ENCODE assay signal across 8 cellular contexts in genomic region chr9:125889122-125889523, GRCh38.
DNase-seq lines count a peak whose midpoint lies in the region; ATAC-seq, FAIRE-seq and TF ChIP-seq lines count a peak whose summit lies in the region.

No MANE protein-coding gene starts in this region.

- no peak for TF ChIP-seq RAD21 in SK-N-SH (IDR thresholded peaks at IDR 0.05; ENCODE audit: low read length)

- DNase-seq in AG10803 (ENCODE audit: low read depth) (peak; percentile 13), GM19239 (ENCODE audit: insufficient read length, low spot score) (peak; percentile 4), SK-N-SH (peak; percentile 50), endodermal cell (peak; percentile 65), upper lobe of right lung (peak; percentile 61), Karpas-422 (no peak)

- H3K27me3 Mint-ChIP-seq in endodermal cell (ENCODE audit: insufficient read depth): no peaks in the 10 kb centered on the region

- TF ChIP-seq EP300 in SK-N-SH (IDR thresholded peaks at IDR 0.05; ENCODE audit: borderline replicate concordance in 1 of 2, low read depth in 1 of 2, low read length in 1 of 2): no peak

- H3K79me2 ChIP-seq in SK-N-SH (ENCODE audit: insufficient read depth): peaks cover 98% of the 10 kb centered on the region
- H3K79me2 ChIP-seq in Karpas-422 (ENCODE audit: low read length): no peaks in the 10 kb centered on the region

- no peaks in the 10 kb centered on the region for H3K9me3 Mint-ChIP-seq in endodermal cell

- H2AFZ ChIP-seq in SK-N-SH (ENCODE audit: low read depth) (peak overlapping the region; percentile 21; the same call in 1 of the 2 replicates), Karpas-422 (ENCODE audit: low read length) (no peak overlapping the region)

- H4K20me1 ChIP-seq in SK-N-SH (ENCODE audit: insufficient read depth) (peaks cover 5% of the 10 kb centered on the region; the same call in 1 of the 2 replicates), Karpas-422 (ENCODE audit: insufficient read depth, low read depth, low read length) (peaks cover 13% of the 10 kb centered on the region; the same call in 1 of the 2 replicates)

- H3K9me3 ChIP-seq in SK-N-SH (no peaks in the 10 kb centered on the region), endodermal cell (ENCODE audit: control insufficient read depth, low read length) (no peaks in the 10 kb centered on the region), mucosa of stomach (ENCODE audit: control insufficient read depth, low read length) (no peaks in the 10 kb centered on the region), upper lobe of right lung (no peaks in the 10 kb centered on the region), Karpas-422 (ENCODE audit: low read length) (no peaks in the 10 kb centered on the region)

- H3K4me2 ChIP-seq in SK-N-SH: peak overlapping the region; percentile 79
- H3K4me2 ChIP-seq in Karpas-422 (ENCODE audit: low read depth, low read length, poor library complexity, severe bottlenecking): no peak overlapping the region

- H3K9me2 ChIP-seq in SK-N-SH: no peaks in the 10 kb centered on the region
- no peaks in the 10 kb centered on the region for H3K9me2 ChIP-seq in Karpas-422 (replicated peaks; ENCODE audit: insufficient read depth, low read length)

- POLR2A ChIA-PET in SK-N-SH (lab: Yijun Ruan, JAX): no interaction called here

- H3K4me1 ChIP-seq in SK-N-SH (ENCODE audit: control insufficient read depth in 1 of 2, insufficient read depth in 2 of 2, low read depth in 1 of 2, low read length in 1 of 2): peaks cover 23 to 76% of the 10 kb centered on the region in 2 experiments
- peaks cover 13% of the 10 kb centered on the region for H3K4me1 ChIP-seq in endodermal cell (ENCODE audit: control insufficient read depth, insufficient read depth, low read length)
- H3K4me1 ChIP-seq in mucosa of stomach (ENCODE audit: control insufficient read depth, insufficient read depth, low read length): peaks cover 6% of the 10 kb centered on the region
- peaks cover 4% of the 10 kb centered on the region for H3K4me1 ChIP-seq in upper lobe of right lung
- H3K4me1 ChIP-seq in Karpas-422 (ENCODE audit: low read length): no peaks in the 10 kb centered on the region

- TF ChIP-seq CTCF in AG10803 (conservative IDR thresholded peaks at IDR 0.05; ENCODE audit: low read length) (no peak), SK-N-SH (IDR thresholded peaks at IDR 0.05) (no peak), endodermal cell (conservative IDR thresholded peaks at IDR 0.05) (no peak), upper lobe of right lung (IDR thresholded peaks at IDR 0.05) (no peak)

- peak overlapping the region; percentile 88 to 89 for H3K27ac ChIP-seq in SK-N-SH (ENCODE audit: low read depth in 2 of 2, low read length in 1 of 2)
- H3K27ac ChIP-seq in endodermal cell (ENCODE audit: low read depth, low read length): peak overlapping the region; percentile 84
- no peak overlapping the region for H3K27ac ChIP-seq in upper lobe of right lung
- H3K27ac ChIP-seq in Karpas-422 (ENCODE audit: low read length): no peak overlapping the region

- H3K36me3 ChIP-seq in SK-N-SH (replicated peaks in 1 of 2; ENCODE audit: control insufficient read depth in 1 of 2, insufficient read depth in 2 of 2, low read length in 1 of 2): no peaks in the 10 kb centered on the region
- H3K36me3 ChIP-seq in endodermal cell (ENCODE audit: control insufficient read depth, insufficient read depth, low read length): no peaks in the 10 kb centered on the region
- no peaks in the 10 kb centered on the region for H3K36me3 ChIP-seq in mucosa of stomach (ENCODE audit: control insufficient read depth, insufficient read depth, low read length)
- H3K36me3 ChIP-seq in upper lobe of right lung: no peaks in the 10 kb centered on the region
- H3K36me3 ChIP-seq in Karpas-422 (ENCODE audit: insufficient read depth, low read length): no peaks in the 10 kb centered on the region

- intact Hi-C loops in upper lobe of right lung (cut with DNase I): no loop called here

- H3K4me3 Mint-ChIP-seq in endodermal cell: peak overlapping the region; percentile 66

- peak; percentile 69 for ATAC-seq in upper lobe of right lung
- no peak for ATAC-seq in GM18520 (IDR thresholded peaks at IDR 0.05; ENCODE audit: unreplicated experiment)

- H3K27ac Mint-ChIP-seq in endodermal cell: peak overlapping the region; percentile 65

- CTCF ChIA-PET in SK-N-SH (lab: Yijun Ruan, JAX): no interaction called here

- 27% methylated on average over 16 of the region's 22 CpGs for WGBS in SK-N-SH (ENCODE audit: low lambda C conversion rate)
- 5 to 14% methylated on average over 3 to 22 of the region's 22 CpGs for WGBS in endodermal cell (ENCODE audit: insufficient coverage in 1 of 2, insufficient read length in 1 of 2), 2 experiments

- H3K36me3 Mint-ChIP-seq in endodermal cell (ENCODE audit: low read depth): no peaks in the 10 kb centered on the region

- peaks cover 55% of the 10 kb centered on the region for H3K4me1 Mint-ChIP-seq in endodermal cell

- FAIRE-seq in GM19239 (lab: Jason Lieb, UNC): peak; percentile 87

- peaks cover 52% of the 10 kb centered on the region for H3F3A ChIP-seq in SK-N-SH (replicated peaks; ENCODE audit: insufficient read depth)

- H3K27me3 ChIP-seq in SK-N-SH (ENCODE audit: insufficient read depth) (no peaks in the 10 kb centered on the region), endodermal cell (ENCODE audit: control insufficient read depth, insufficient read depth, low read length, poor library complexity, severe bottlenecking) (no peaks in the 10 kb centered on the region), mucosa of stomach (ENCODE audit: control insufficient read depth, insufficient read depth, low read length) (no peaks in the 10 kb centered on the region), upper lobe of right lung (no peaks in the 10 kb centered on the region), Karpas-422 (ENCODE audit: low read length) (no peaks in the 10 kb centered on the region)

- H3K4me3 ChIP-seq in AG10803 (ENCODE audit: low read length): peak overlapping the region; percentile 64
- peak overlapping the region; percentile 53 to 58 for H3K4me3 ChIP-seq in SK-N-SH (ENCODE audit: low read depth in 2 of 2, low read length in 1 of 2)
- peak overlapping the region; percentile 85 for H3K4me3 ChIP-seq in endodermal cell (ENCODE audit: low read length)
- H3K4me3 ChIP-seq in mucosa of stomach (ENCODE audit: low read length): peak overlapping the region; percentile 43
- peak overlapping the region; percentile 49 for H3K4me3 ChIP-seq in upper lobe of right lung
- H3K4me3 ChIP-seq in Karpas-422 (ENCODE audit: low read length): no peak overlapping the region

- H3K9ac ChIP-seq in SK-N-SH (peak overlapping the region; percentile 76), endodermal cell (ENCODE audit: extremely low read depth, low read length, poor library complexity, severe bottlenecking) (no peak overlapping the region), mucosa of stomach (ENCODE audit: low read length) (peak overlapping the region; percentile 17), Karpas-422 (ENCODE audit: low read length) (no peak overlapping the region)

TF ChIP-seq in SK-N-SH, 30 proteins besides CTCF, POLR2A, EP300 and RAD21:
- 0 out of 2 replicates have a peak, but pooled peaks have one; percentile 5 for TF ChIP-seq GATA2 (CRISPR knock-in tag; IDR thresholded peaks at IDR 0.05)
- TF ChIP-seq MAX (IDR thresholded peaks at IDR 0.05; ENCODE audit: low read depth): peak; percentile 61; the same call in 1 of the 2 replicates
- TF ChIP-seq FOXJ3 (CRISPR knock-in tag; IDR thresholded peaks at IDR 0.05): no peak
- no peak for TF ChIP-seq RXRA (IDR thresholded peaks at IDR 0.05; ENCODE audit: borderline replicate concordance, low read depth)
TF ChIP-seq in SK-N-SH: peak in this region for 2.

Comparison
In these comparisons a context has a peak if more than half of its experiments do, and no peak if none do; other contexts are left out.
1. H3K27ac ChIP-seq: peak in SK-N-SH (2 of 2) and endodermal cell (single experiment); none in upper lobe of right lung (single experiment) and Karpas-422 (single experiment).
2. H3K9ac ChIP-seq: peak in SK-N-SH (single experiment) and mucosa of stomach (single experiment); none in endodermal cell (single experiment) and Karpas-422 (single experiment).